In the genomic region with DNA sequence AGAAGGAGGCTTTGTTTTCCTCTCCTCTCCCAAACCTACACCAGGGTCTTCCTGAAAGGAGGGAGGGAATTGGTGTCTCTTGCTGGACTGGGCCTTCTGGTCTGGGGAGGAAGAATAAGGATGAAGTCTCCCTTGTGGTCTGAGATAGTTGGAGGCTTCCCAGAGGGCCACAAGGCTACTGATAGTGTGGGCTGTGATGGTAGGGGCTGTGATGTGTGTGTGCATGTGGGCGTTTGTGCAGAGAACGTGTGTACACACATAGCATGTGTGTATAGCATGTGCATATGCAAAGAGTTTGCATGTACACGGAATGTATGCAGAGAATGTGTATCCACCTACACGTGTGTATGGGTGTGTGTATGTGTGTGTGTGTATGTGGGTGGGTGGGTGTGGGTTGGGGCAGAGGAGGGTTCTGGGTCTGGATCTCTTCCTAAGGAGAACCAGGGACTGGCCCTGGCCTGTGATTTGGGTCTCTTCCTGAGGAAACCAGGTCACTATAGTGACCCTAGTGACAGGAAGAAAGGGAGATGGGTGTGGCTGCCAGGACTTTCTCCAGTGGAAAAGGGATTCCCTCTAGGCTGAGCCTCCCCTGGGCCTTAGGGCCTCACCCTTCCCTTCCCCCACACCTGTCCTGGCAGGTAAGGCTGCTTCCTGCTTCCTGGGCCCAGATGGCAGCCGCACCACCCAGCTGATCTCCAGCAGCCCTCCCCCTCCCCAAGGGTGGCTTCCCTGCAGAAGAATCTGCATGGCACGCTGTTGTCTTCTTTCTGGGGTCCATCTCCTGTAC, we compare ENCODE assay signal across 8 cellular contexts. TPM values are rescaled to one million over a fixed set of nuclear protein-coding genes. Genes with fewer than 3 reads are reported as not detected.
DNase-seq lines count a peak whose midpoint lies in the region; ATAC-seq, FAIRE-seq and TF ChIP-seq lines count a peak whose summit lies in the region.

No MANE protein-coding gene starts in this region.

- peak overlapping the region; percentile 77 for H3K27ac Mint-ChIP-seq in CD4-positive, alpha-beta T cell
- H3K27ac Mint-ChIP-seq in nephron = peak overlapping the region; percentile 32 to 82 (median 51)

- peak in 1 of 10 experiments; percentile 23 for DNase-seq in CD4-positive, alpha-beta T cell
- no peak for DNase-seq in D721Med (ENCODE audit: insufficient read length, low spot score)

- no peak overlapping the region for H2AFZ ChIP-seq in Loucy (ENCODE audit: low read length)

- peak overlapping the region; percentile 90 for H3K4me3 ChIP-seq in Loucy (ENCODE audit: low read length, poor library complexity, severe bottlenecking)
- H3K4me3 ChIP-seq in duodenal mucosa (ENCODE audit: low read depth in 1 of 2, low read length in 2 of 2) = peak overlapping the region; percentile 93 to 100

- H3K9ac ChIP-seq in Loucy (ENCODE audit: low read depth, low read length, poor library complexity, severe bottlenecking) = peak overlapping the region; percentile 86
- peak overlapping the region; percentile 89 to 99 for H3K9ac ChIP-seq in duodenal mucosa (ENCODE audit: low read depth in 1 of 2, low read length in 2 of 2)

- H3K36me3 ChIP-seq in Loucy (ENCODE audit: insufficient read depth, low read length) (no peaks in the 10 kb centered on the region), duodenal mucosa (ENCODE audit: control insufficient read depth in 1 of 2, insufficient read depth in 2 of 2, low read length in 2 of 2) (no peaks in the 10 kb centered on the region)

- TF ChIP-seq CTCF in CD4-positive, alpha-beta T cell (IDR thresholded peaks at IDR 0.05) = no peak
- TF ChIP-seq CTCF in Loucy (conservative IDR thresholded peaks at IDR 0.05; ENCODE audit: low read length) (no peak), nephron (IDR thresholded peaks at IDR 0.05; ENCODE audit: unreplicated experiment in 3 of 3) (no peak), D721Med (IDR thresholded peaks at IDR 0.05; ENCODE audit: insufficient read depth, missing control alignments) (no peak)

- no peaks in the 10 kb centered on the region for H3K27me3 Mint-ChIP-seq in CD4-positive, alpha-beta T cell
- peaks cover 3% of the 10 kb centered on the region for H3K27me3 Mint-ChIP-seq in nephron (ENCODE audit: low read depth)

- H3F3A ChIP-seq in Loucy (ENCODE audit: low read depth) = no peaks in the 10 kb centered on the region

- H3K4me3 Mint-ChIP-seq in CD4-positive, alpha-beta T cell = peak overlapping the region; percentile 84
- peak overlapping the region; percentile 87 to 94 (median 91) for H3K4me3 Mint-ChIP-seq in nephron

- no peak for FAIRE-seq in D721Med (lab: Jason Lieb, UNC)

- H3K27me3 ChIP-seq in CD4-positive, alpha-beta T cell (ENCODE audit: control insufficient read depth, insufficient read depth, low read length) = no peaks in the 10 kb centered on the region
- no peaks in the 10 kb centered on the region for H3K27me3 ChIP-seq in Loucy (ENCODE audit: insufficient read depth, low read length, poor library complexity, severe bottlenecking)
- no peaks in the 10 kb centered on the region for H3K27me3 ChIP-seq in duodenal mucosa (ENCODE audit: control insufficient read depth in 1 of 2, insufficient read depth in 2 of 2, low read length in 2 of 2)

- H3K4me1 Mint-ChIP-seq in CD4-positive, alpha-beta T cell (ENCODE audit: low read depth) = peaks cover 53% of the 10 kb centered on the region
- peaks cover 41% of the 10 kb centered on the region for H3K4me1 Mint-ChIP-seq in nephron

- intact Hi-C loops in CD4-positive, alpha-beta T cell (cut with DNase I, micrococcal nuclease) = loop anchor here (2.0 to 10.0 kb wide), 9 partner anchors 62 to 425 kb away; a partner anchor contains a TSS

- no peak overlapping the region for H3K27ac ChIP-seq in CD4-positive, alpha-beta T cell (ENCODE audit: low read depth, low read length)
- H3K27ac ChIP-seq in duodenal mucosa (ENCODE audit: low read depth, low read length) = peak overlapping the region; percentile 79

- peak overlapping the region; percentile 92 for H3K4me2 ChIP-seq in Loucy (ENCODE audit: low read depth, low read length, poor library complexity, severe bottlenecking)

- peaks cover 44% of the 10 kb centered on the region for H3K79me2 ChIP-seq in Loucy (ENCODE audit: insufficient read depth, low read length)

- H3K36me3 Mint-ChIP-seq in CD4-positive, alpha-beta T cell (ENCODE audit: low read depth) = no peaks in the 10 kb centered on the region
- no peaks in the 10 kb centered on the region for H3K36me3 Mint-ChIP-seq in nephron (ENCODE audit: low read depth)

- no peaks in the 10 kb centered on the region for H4K20me1 ChIP-seq in Loucy (ENCODE audit: insufficient read depth, low read length, poor library complexity, severe bottlenecking)

- H3K4me1 ChIP-seq in Loucy (ENCODE audit: insufficient read depth, low read length, poor library complexity, severe bottlenecking) (peaks cover 42% of the 10 kb centered on the region), duodenal mucosa (ENCODE audit: control insufficient read depth in 1 of 2, insufficient read depth in 2 of 2, low read length in 2 of 2) (peaks cover 42 to 47% of the 10 kb centered on the region in 2 donors)

- H3K9me3 ChIP-seq in CD4-positive, alpha-beta T cell (ENCODE audit: control insufficient read depth, low read length) = no peaks in the 10 kb centered on the region
- no peaks in the 10 kb centered on the region for H3K9me3 ChIP-seq in Loucy (ENCODE audit: insufficient read depth, low read depth, low read length)
- no peaks in the 10 kb centered on the region for H3K9me3 ChIP-seq in duodenal mucosa (ENCODE audit: control insufficient read depth in 1 of 2, low read length in 2 of 2)

- no peak for ATAC-seq in CD4-positive, alpha-beta T cell (ENCODE audit: poor library complexity)
- ATAC-seq in HG03439 (IDR thresholded peaks at IDR 0.05; ENCODE audit: unreplicated experiment) = no peak
- no peak for ATAC-seq in GM18498 (IDR thresholded peaks at IDR 0.05; ENCODE audit: unreplicated experiment)
- no peak for ATAC-seq in HG02763 (IDR thresholded peaks at IDR 0.05; ENCODE audit: unreplicated experiment)

- POLR2A ChIA-PET in CD4-positive, alpha-beta T cell (lab: Charles Lee) = interaction anchor here (0.6 to 2.7 kb wide), 9 partner anchors 9 to 297 kb away, joined by 3 to 22 read pairs (median 7); a partner anchor contains a TSS

- CTCF ChIA-PET in CD4-positive, alpha-beta T cell (lab: Charles Lee) = interaction anchor here (1.5 kb wide), 2 partner anchors 296 to 482 kb away, joined by 3 to 4 read pairs; a partner anchor contains a TSS

- H3K9me2 ChIP-seq in Loucy (replicated peaks; ENCODE audit: low read depth, low read length) = no peaks in the 10 kb centered on the region

- no peaks in the 10 kb centered on the region for H3K9me3 Mint-ChIP-seq in CD4-positive, alpha-beta T cell
- H3K9me3 Mint-ChIP-seq in nephron = no peaks in the 10 kb centered on the region

RNA-seq across cellular contexts. Expression of a gene that starts 1.7 kb away (rescaled TPM):
- 10 to 100 TPM; 39.7 to 42.1 TPM for total RNA-seq in CD4-positive, alpha-beta T cell
